In the genomic region with DNA sequence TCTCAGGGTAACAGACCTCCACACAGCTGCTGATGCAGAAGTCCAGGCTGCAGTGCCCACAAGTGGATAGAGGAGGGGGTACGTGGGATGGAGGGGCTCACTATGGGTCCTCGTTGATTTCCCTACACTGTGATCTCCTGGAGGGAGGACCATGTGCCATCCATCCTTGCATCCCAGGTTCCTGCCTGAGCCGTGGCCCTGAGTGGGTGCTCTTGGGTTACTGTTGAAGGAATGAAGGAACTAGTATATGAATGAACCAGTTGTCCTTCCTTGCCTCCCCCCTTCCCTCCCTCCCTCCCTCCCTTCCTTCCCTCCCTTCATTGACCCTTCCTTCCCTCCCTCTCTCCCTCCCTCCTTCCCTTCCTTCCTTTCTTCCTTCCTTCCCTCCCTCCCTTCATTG, we compare ENCODE assay signal across 19 cellular contexts. TPM values are rescaled to one million over a fixed set of nuclear protein-coding genes. Genes with fewer than 3 reads are reported as not detected.
A peak's percentile ranks its signal among the peaks of the same experiment; 100 is the strongest.
DNase-seq lines count a peak whose midpoint lies in the region; ATAC-seq and TF ChIP-seq lines count a peak whose summit lies in the region.
"Had no signal": no experiment of that assay in that cellular context is flagged by ENCODE, and none has a peak within 500 bp of the region (broad histone marks: within the 10 kb centered on the region; RNA-seq: fewer than 3 reads in every experiment).

No MANE protein-coding gene starts in this region.

- peaks cover 10% of the 10 kb centered on the region; the same call in 2 of the 3 replicates for H3K9me3 Mint-ChIP-seq in GM23338
- H3K9me3 Mint-ChIP-seq in stimulated activated effector memory CD8-positive, alpha-beta T cell treated with anti-CD3 and anti-CD28 coated beads, Interleukin-12 subunit alpha, Interleukin-12 subunit beta, amount 100 ng/mL, for 72 hours = peaks cover 2% of the 10 kb centered on the region

- H3K79me2 ChIP-seq in GM23338 (replicated peaks; ENCODE audit: insufficient read depth) = no peaks in the 10 kb centered on the region

- H3K4me1 Mint-ChIP-seq in GM23338 = peaks cover 40% of the 10 kb centered on the region
- peaks cover 5% of the 10 kb centered on the region for H3K4me1 Mint-ChIP-seq in stimulated activated effector memory CD8-positive, alpha-beta T cell treated with anti-CD3 and anti-CD28 coated beads, Interleukin-12 subunit alpha, Interleukin-12 subunit beta, amount 100 ng/mL, for 72 hours

- H3K27ac ChIP-seq in GM23338 (ENCODE audit: low read depth) = no peak overlapping the region
- H3K27ac ChIP-seq in HUES48 (ENCODE audit: low read depth, low read length) = peak overlapping the region; percentile 28
- H3K27ac ChIP-seq in iPS-20b (ENCODE audit: low read length) = peak overlapping the region; percentile 42
- H3K27ac ChIP-seq in caudate nucleus (ENCODE audit: low read depth, low read length) = no peak overlapping the region
- H3K27ac ChIP-seq: BLaER1 treated with 17β-estradiol and CSF1 and Interleukin-3, amounts not matched to agents 10 nM and 100 nM had no signal

- H3K9me3 ChIP-seq in HUES48 (ENCODE audit: control insufficient read depth, insufficient read depth, low read length) (no peaks in the 10 kb centered on the region), iPS-20b (ENCODE audit: insufficient read depth, low read depth, low read length) (no peaks in the 10 kb centered on the region)
- H3K9me3 ChIP-seq: Caco-2, HAP-1 had no signal

- H3K27me3 ChIP-seq in GM23338 (ENCODE audit: insufficient read depth) (no peaks in the 10 kb centered on the region), HUES48 (ENCODE audit: control insufficient read depth, insufficient read depth, low read length) (no peaks in the 10 kb centered on the region), iPS-20b (ENCODE audit: insufficient read depth, low read length) (no peaks in the 10 kb centered on the region)
- H3K27me3 ChIP-seq: BLaER1 treated with 17β-estradiol and CSF1 and Interleukin-3, amounts not matched to agents 10 nM and 100 nM had no signal

- no peak overlapping the region for H3K4me2 ChIP-seq in GM23338
- H3K4me2 ChIP-seq: BLaER1 treated with 17β-estradiol and CSF1 and Interleukin-3, amounts not matched to agents 10 nM and 100 nM had no signal

- no peak for ATAC-seq in GM23338
- ATAC-seq in stimulated activated effector memory CD8-positive, alpha-beta T cell treated with anti-CD3 and anti-CD28 coated beads, Interleukin-12 subunit alpha, Interleukin-12 subunit beta, amount 100 ng/mL, for 72 hours = no peak
- ATAC-seq: HepG2 had no signal

- H3K27ac Mint-ChIP-seq in GM23338 = 0 out of 2 replicates have a peak overlapping the region, but pooled peaks have one; percentile 44
- H3K27ac Mint-ChIP-seq in stimulated activated effector memory CD8-positive, alpha-beta T cell treated with anti-CD3 and anti-CD28 coated beads, Interleukin-12 subunit alpha, Interleukin-12 subunit beta, amount 100 ng/mL, for 72 hours = peak overlapping the region; percentile 52
- H3K27ac Mint-ChIP-seq: B cell; CD4-positive, CD25-positive, alpha-beta regulatory T cell; IgD-negative memory B cell had no signal

- H3K4me3 ChIP-seq in GM23338 (no peak overlapping the region), HUES48 (ENCODE audit: low read depth, low read length) (no peak overlapping the region), iPS-20b (ENCODE audit: low read length) (no peak overlapping the region)
- H3K4me3 ChIP-seq: BLaER1 treated with 17β-estradiol and CSF1 and Interleukin-3, amounts not matched to agents 10 nM and 100 nM; HAP-1 had no signal

- H3K9ac ChIP-seq in HUES48 (ENCODE audit: low read depth, low read length) (no peak overlapping the region), iPS-20b (ENCODE audit: low read depth, low read length) (peak overlapping the region; percentile 39; the same call in 1 of the 2 replicates)
- H3K9ac ChIP-seq: BLaER1 treated with 17β-estradiol and CSF1 and Interleukin-3, amounts not matched to agents 10 nM and 100 nM had no signal

- no peak overlapping the region for H3K4me3 Mint-ChIP-seq in GM23338
- H3K4me3 Mint-ChIP-seq in stimulated activated effector memory CD8-positive, alpha-beta T cell treated with anti-CD3 and anti-CD28 coated beads, Interleukin-12 subunit alpha, Interleukin-12 subunit beta, amount 100 ng/mL, for 72 hours = no peak overlapping the region
- H3K4me3 Mint-ChIP-seq: B cell; CD4-positive, CD25-positive, alpha-beta regulatory T cell; IgD-negative memory B cell had no signal

- no peaks in the 10 kb centered on the region for H3K9me2 ChIP-seq in GM23338 (ENCODE audit: insufficient read depth)

- H3K36me3 Mint-ChIP-seq in GM23338 (ENCODE audit: low read depth) = peaks cover 11% of the 10 kb centered on the region
- H3K36me3 Mint-ChIP-seq in stimulated activated effector memory CD8-positive, alpha-beta T cell treated with anti-CD3 and anti-CD28 coated beads, Interleukin-12 subunit alpha, Interleukin-12 subunit beta, amount 100 ng/mL, for 72 hours = peaks cover 6% of the 10 kb centered on the region
- H3K36me3 Mint-ChIP-seq: CD4-positive, CD25-positive, alpha-beta regulatory T cell had no signal

- peaks cover 17% of the 10 kb centered on the region for H3K27me3 Mint-ChIP-seq in GM23338 (ENCODE audit: insufficient read depth, low read depth, poor library complexity)
- H3K27me3 Mint-ChIP-seq: CD4-positive, CD25-positive, alpha-beta regulatory T cell had no signal

- no peak overlapping the region for H2AFZ ChIP-seq in GM23338

- peaks cover 5% of the 10 kb centered on the region; the same call in 1 of the 2 replicates for H3F3A ChIP-seq in GM23338 (replicated peaks; ENCODE audit: low read depth)

- TF ChIP-seq CTCF in GM23338 (conservative IDR thresholded peaks at IDR 0.05; ENCODE audit: low read depth in 2 of 2) = no peak

- no peaks in the 10 kb centered on the region for H4K20me1 ChIP-seq in GM23338 (replicated peaks; ENCODE audit: insufficient read depth)
- H4K20me1 ChIP-seq: BLaER1 treated with 17β-estradiol and CSF1 and Interleukin-3, amounts not matched to agents 10 nM and 100 nM had no signal

- peaks cover 2% of the 10 kb centered on the region for H3K4me1 ChIP-seq in GM23338 (ENCODE audit: insufficient read depth)
- H3K4me1 ChIP-seq in HUES48 (ENCODE audit: control insufficient read depth, insufficient read depth, low read length) = no peaks in the 10 kb centered on the region; the same call in 1 of the 2 replicates
- H3K4me1 ChIP-seq in iPS-20b (ENCODE audit: insufficient read depth, low read length) = peaks cover 11% of the 10 kb centered on the region; the same call in 1 of the 2 replicates
- H3K4me1 ChIP-seq: Caco-2, HAP-1 had no signal

- H3K36me3 ChIP-seq in GM23338 (ENCODE audit: insufficient read depth) = no peaks in the 10 kb centered on the region
- H3K36me3 ChIP-seq in HUES48 (ENCODE audit: control insufficient read depth, insufficient read depth, low read length) = no peaks in the 10 kb centered on the region
- H3K36me3 ChIP-seq in iPS-20b (ENCODE audit: insufficient read depth, low read depth, low read length) = no peaks in the 10 kb centered on the region
- H3K36me3 ChIP-seq: BLaER1 treated with 17β-estradiol and CSF1 and Interleukin-3, amounts not matched to agents 10 nM and 100 nM; HAP-1 had no signal

- DNase-seq in GM23338 (ENCODE audit: low spot score) = no peak
- no peak for DNase-seq in stimulated activated effector memory CD8-positive, alpha-beta T cell treated with anti-CD3 and anti-CD28 coated beads, Interleukin-12 subunit alpha, Interleukin-12 subunit beta, amount 100 ng/mL, for 72 hours (ENCODE audit: low spot score in 2 of 2)
- no peak for DNase-seq in caudate nucleus (lab: John Stamatoyannopoulos, UW)
- no peak for DNase-seq in dedifferentiated amniotic fluid mesenchymal stem cell (ENCODE audit: extremely low spot score)
- DNase-seq in activated CD4-positive, alpha-beta T cell treated with anti-CD3 and anti-CD28 coated beads, Interleukin-2, amount 50 U/mL, for 4 hours = no peak
- DNase-seq: 8988T; Caco-2; CD4-positive, CD25-positive, alpha-beta regulatory T cell; GOT3; KBM-7 had no signal

TF ChIP-seq in GM23338, 12 proteins besides CTCF, POLR2A, EP300 and RAD21:
- TF ChIP-seq EZH2 (IDR thresholded peaks at IDR 0.05; ENCODE audit: low read depth, unreplicated experiment) = no peak
- TF ChIP-seq CREB1 (CRISPR knock-in tag; IDR thresholded peaks at IDR 0.05; ENCODE audit: low read depth) = no peak
- TF ChIP-seq NANOG (IDR thresholded peaks at IDR 0.05; ENCODE audit: borderline replicate concordance) = no peak
- TF ChIP-seq ZNF331 (CRISPR knock-in tag; IDR thresholded peaks at IDR 0.05; ENCODE audit: low read depth) = no peak
- no peak for TF ChIP-seq POLR2AphosphoS5 (IDR thresholded peaks at IDR 0.05; ENCODE audit: low read depth)
- TF ChIP-seq, protein P1, sequence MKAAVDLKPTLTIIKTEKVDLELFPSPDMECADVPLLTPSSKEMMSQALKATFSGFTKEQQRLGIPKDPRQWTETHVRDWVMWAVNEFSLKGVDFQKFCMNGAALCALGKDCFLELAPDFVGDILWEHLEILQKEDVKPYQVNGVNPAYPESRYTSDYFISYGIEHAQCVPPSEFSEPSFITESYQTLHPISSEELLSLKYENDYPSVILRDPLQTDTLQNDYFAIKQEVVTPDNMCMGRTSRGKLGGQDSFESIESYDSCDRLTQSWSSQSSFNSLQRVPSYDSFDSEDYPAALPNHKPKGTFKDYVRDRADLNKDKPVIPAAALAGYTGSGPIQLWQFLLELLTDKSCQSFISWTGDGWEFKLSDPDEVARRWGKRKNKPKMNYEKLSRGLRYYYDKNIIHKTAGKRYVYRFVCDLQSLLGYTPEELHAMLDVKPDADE (IDR thresholded peaks at IDR 0.05) = no peak
- no peak for TF ChIP-seq STAT1 (IDR thresholded peaks at IDR 0.05; ENCODE audit: unreplicated experiment)
- TF ChIP-seq EZH2phosphoT487 (IDR thresholded peaks at IDR 0.05; ENCODE audit: unreplicated experiment) = no peak

RNA-seq across cellular contexts. Expression of gene APOBEC3B, which starts 15.4 kb away (rescaled TPM):
- 5.9 and 7.0 TPM in 2 replicates for total RNA-seq in GM23338 (2014; rRNA removed; shearing (Covaris generic))
- polyA plus RNA-seq in GM23338 (2016; fragmentation: Nextera tagmentation; extraction: Ambion mirVana) = 9.2 and 11.8 TPM in 2 replicates

RNA-seq across cellular contexts. Expression of gene APOBEC3C, which starts 16.5 kb away (rescaled TPM):
- 5.0 and 7.0 TPM in 2 replicates for total RNA-seq in GM23338 (2014; rRNA removed; shearing (Covaris generic))
- polyA plus RNA-seq in GM23338 (2016; fragmentation: Nextera tagmentation; extraction: Ambion mirVana) = 49.2 and 49.3 TPM in 2 replicates

RNA-seq across cellular contexts. Expression of gene APOBEC3D, which starts 23.4 kb away (rescaled TPM):
- 3.4 and 4.3 TPM in 2 replicates for total RNA-seq in GM23338 (2014; rRNA removed; shearing (Covaris generic))
- 6.7 and 9.4 TPM in 2 replicates for polyA plus RNA-seq in GM23338 (2016; fragmentation: Nextera tagmentation; extraction: Ambion mirVana)
- total RNA-seq: HT-29 had no signal

RNA-seq across cellular contexts. Expression of gene APOBEC3A, which starts 40.1 kb away (rescaled TPM):
- total RNA-seq in GM23338 (2014; rRNA removed; shearing (Covaris generic)) = not detected in 2 replicates
- polyA plus RNA-seq in GM23338 (2016; fragmentation: Nextera tagmentation; extraction: Ambion mirVana) = 0.21 TPM in 1 of 2 replicates, not detected in the other
- total RNA-seq: A673; B cell; Caco-2; CD4-positive, CD25-positive, alpha-beta regulatory T cell; HepG2; HT-29 had no signal
- polyA plus RNA-seq: HepG2, IgD-negative memory B cell had no signal

RNA-seq across cellular contexts. Expression of gene APOBEC3F, which starts 43.1 kb away (rescaled TPM):
- 3.4 and 4.7 TPM in 2 replicates for total RNA-seq in GM23338 (2014; rRNA removed; shearing (Covaris generic))
- 3.4 and 3.5 TPM in 2 replicates for polyA plus RNA-seq in GM23338 (2016; fragmentation: Nextera tagmentation; extraction: Ambion mirVana)

Comparison
In these comparisons a context has a peak if more than half of its experiments do, and no peak if none do; other contexts are left out.
1. H3K27ac ChIP-seq: peak in HUES48 (single experiment) and iPS-20b (single experiment); none in GM23338 (single experiment) and caudate nucleus (single experiment).